ENCODE assay signal across 8 cellular contexts in the genomic region with DNA sequence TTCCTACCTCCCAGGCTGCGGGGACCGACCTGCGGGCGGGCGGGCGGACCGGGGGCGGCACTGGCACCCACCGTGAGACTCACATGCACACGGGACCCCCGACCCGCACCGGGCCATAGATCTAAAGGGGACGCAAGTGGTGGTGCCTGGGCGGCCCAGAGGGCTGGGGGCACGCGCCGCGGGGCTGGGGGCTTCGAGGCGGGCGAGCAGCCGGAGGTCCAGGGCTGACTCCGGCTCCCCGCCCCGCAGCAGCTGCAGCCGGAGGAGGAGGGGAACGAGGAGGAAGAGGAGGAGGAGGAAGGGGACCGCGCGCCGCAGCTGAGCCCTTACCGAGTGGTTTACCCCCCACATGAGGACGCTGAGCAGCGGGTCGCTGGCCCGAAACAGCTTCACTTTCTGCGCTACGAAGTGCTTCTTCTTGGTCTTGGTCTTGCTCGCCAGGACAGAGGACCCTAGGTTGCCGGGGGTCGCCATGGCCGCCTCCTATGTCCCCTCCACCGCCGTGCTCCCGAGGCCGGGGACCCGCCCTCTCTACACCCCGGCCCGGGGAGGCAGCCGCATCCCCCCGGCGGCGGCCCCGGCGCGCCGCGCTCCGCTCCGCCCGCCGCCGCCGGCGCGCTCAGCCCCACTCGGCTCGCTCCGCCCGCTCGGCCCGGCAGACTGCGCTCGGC. TPM values are rescaled to one million over a fixed set of nuclear protein-coding genes. Genes with fewer than 3 reads are reported as not detected.
DNase-seq lines count a peak whose midpoint lies in the region; ATAC-seq and TF ChIP-seq lines count a peak whose summit lies in the region.

No MANE protein-coding gene starts in this region.

- H3K36me3 ChIP-seq in WERI-Rb-1 = no peaks in the 10 kb centered on the region
- no peaks in the 10 kb centered on the region for H3K36me3 ChIP-seq in effector memory CD4-positive, alpha-beta T cell (ENCODE audit: control insufficient read depth, insufficient read depth, low read length)
- H3K36me3 ChIP-seq in mucosa of stomach (ENCODE audit: control insufficient read depth, insufficient read depth, low read length) = no peaks in the 10 kb centered on the region
- no peaks in the 10 kb centered on the region for H3K36me3 ChIP-seq in thoracic aorta

- no peak for TF ChIP-seq CTCF in C4-2B (conservative IDR thresholded peaks at IDR 0.05)
- TF ChIP-seq CTCF in WERI-Rb-1 (IDR thresholded peaks at IDR 0.05; ENCODE audit: low read depth, low read length) = no peak
- no peak for TF ChIP-seq CTCF in thoracic aorta (IDR thresholded peaks at IDR 0.05)

- no peaks in the 10 kb centered on the region for H3K27me3 ChIP-seq in WERI-Rb-1 (ENCODE audit: insufficient read depth, low read depth, severe bottlenecking)
- H3K27me3 ChIP-seq in effector memory CD4-positive, alpha-beta T cell (replicated peaks; ENCODE audit: control insufficient read depth, insufficient read depth, low read length, poor library complexity, severe bottlenecking) = no peaks in the 10 kb centered on the region
- no peaks in the 10 kb centered on the region for H3K27me3 ChIP-seq in mucosa of stomach (ENCODE audit: control insufficient read depth, insufficient read depth, low read length)
- no peaks in the 10 kb centered on the region for H3K27me3 ChIP-seq in thoracic aorta (replicated peaks; ENCODE audit: insufficient read depth)

- H3K27ac ChIP-seq in C4-2B (peak overlapping the region; percentile 68), WERI-Rb-1 (no peak overlapping the region; the same call in 1 of the 2 replicates), thoracic aorta (peak overlapping the region; percentile 86 to 90)
- peak overlapping the region; percentile 81 for H3K27ac ChIP-seq in effector memory CD4-positive, alpha-beta T cell (ENCODE audit: insufficient read depth, low read length, poor library complexity, severe bottlenecking)

- H3K9ac ChIP-seq in mucosa of stomach (ENCODE audit: low read length) = peak overlapping the region; percentile 82

- ATAC-seq in GM21423 (IDR thresholded peaks at IDR 0.05; ENCODE audit: unreplicated experiment) = peak; percentile 25
- ATAC-seq in thoracic aorta (ENCODE audit: insufficient number of reproducible peaks, low FRiP score, low read depth) = no peak

- H3K4me3 ChIP-seq in WERI-Rb-1 (ENCODE audit: low read depth, low read length) (peak overlapping the region; percentile 81), mucosa of stomach (ENCODE audit: low read length) (peak overlapping the region; percentile 74), thoracic aorta (peak overlapping the region; percentile 99)
- H3K4me3 ChIP-seq in effector memory CD4-positive, alpha-beta T cell (ENCODE audit: insufficient read depth, low read depth, low read length, poor library complexity, severe bottlenecking) = peak overlapping the region; percentile 95

- no peaks in the 10 kb centered on the region for H3K9me3 ChIP-seq in WERI-Rb-1 (ENCODE audit: severe bottlenecking)
- H3K9me3 ChIP-seq in effector memory CD4-positive, alpha-beta T cell (ENCODE audit: control insufficient read depth, low read length) = no peaks in the 10 kb centered on the region
- no peaks in the 10 kb centered on the region for H3K9me3 ChIP-seq in mucosa of stomach (ENCODE audit: control insufficient read depth, low read length)
- H3K9me3 ChIP-seq in thoracic aorta = no peaks in the 10 kb centered on the region

- H3K4me1 ChIP-seq in effector memory CD4-positive, alpha-beta T cell (ENCODE audit: control insufficient read depth, insufficient read depth, low read length, poor library complexity, severe bottlenecking) = peaks cover 28% of the 10 kb centered on the region
- peaks cover 3% of the 10 kb centered on the region for H3K4me1 ChIP-seq in mucosa of stomach (ENCODE audit: control insufficient read depth, insufficient read depth, low read length)
- H3K4me1 ChIP-seq in thoracic aorta (ENCODE audit: control insufficient read depth in 1 of 2, low read depth in 2 of 2) = peaks cover 23 to 30% of the 10 kb centered on the region in 2 donors

- DNase-seq in HuH-7 (ENCODE audit: low spot score) (peak; percentile 55), WERI-Rb-1 (peak; percentile 8), thoracic aorta (ENCODE audit: low spot score) (no peak), DMS153 treated with DMSO at 0.1 percent for 48 hours (lab: John Stamatoyannopoulos, UW; ENCODE audit: unreplicated experiment) (no peak)
- peak in 1 of 3 donors; percentile 4 for DNase-seq in effector memory CD4-positive, alpha-beta T cell

RNA-seq across cellular contexts. Expression of gene PIP4K2A, which starts 0.4 kb away (rescaled TPM):
- 10 to 100 TPM; 42.6 to 58.6 TPM for total RNA-seq in thoracic aorta

Comparison
In these comparisons a context has a peak if more than half of its experiments do, and no peak if none do; other contexts are left out.
1. DNase-seq: peak in HuH-7 (single experiment) and WERI-Rb-1 (single experiment); none in thoracic aorta (single experiment) and DMS153 treated with DMSO at 0.1 percent for 48 hours (single experiment).
2. Peak in every context shown above with its lines, with median percentiles within 50 percentile points of each other: H3K4me3 ChIP-seq.